ENCODE assay signal across 8 cellular contexts in the genomic region with DNA sequence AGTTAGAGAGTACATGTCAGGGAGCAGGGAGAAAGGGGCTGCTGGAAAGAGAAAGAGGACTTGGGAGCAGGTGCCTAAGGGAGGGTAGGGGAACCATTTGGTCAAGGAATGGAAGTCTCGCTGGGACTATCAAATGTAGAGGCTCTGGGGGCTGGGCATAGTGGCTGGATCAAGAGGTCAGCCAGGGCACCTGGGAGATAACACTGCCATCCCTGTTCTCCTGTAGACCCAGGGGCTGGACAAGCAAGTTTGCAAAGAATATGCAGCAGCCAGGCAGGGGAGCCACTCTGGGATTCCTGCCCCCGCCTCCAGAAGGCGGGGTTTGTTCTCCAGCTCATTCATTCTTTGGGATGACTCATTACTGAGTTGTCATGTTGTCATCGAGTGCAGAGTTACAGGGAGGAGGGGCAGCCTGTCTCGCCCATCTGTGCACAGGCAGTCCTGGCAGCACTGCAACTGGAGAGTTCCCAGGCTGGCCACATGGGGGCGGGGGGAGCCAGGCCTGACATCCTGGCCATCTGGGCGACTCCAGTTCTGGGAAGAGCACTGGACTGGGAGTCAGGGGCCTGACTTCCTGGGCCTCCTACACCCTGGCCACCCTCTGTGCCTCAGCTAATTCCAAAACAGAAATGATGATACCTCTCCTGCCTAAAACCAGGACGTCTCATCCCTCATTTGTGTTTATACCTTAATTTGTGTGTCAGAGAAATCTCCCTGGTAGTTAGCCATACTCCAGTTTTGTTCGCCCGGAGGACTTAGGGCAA. TPM values are rescaled to one million over a fixed set of nuclear protein-coding genes. Genes with fewer than 3 reads are reported as not detected.
A peak's percentile ranks its signal among the peaks of the same experiment; 100 is the strongest.
DNase-seq lines count a peak whose midpoint lies in the region; ATAC-seq, FAIRE-seq and TF ChIP-seq lines count a peak whose summit lies in the region.

No MANE protein-coding gene starts in this region.

- FAIRE-seq in endothelial cell of umbilical vein (lab: Jason Lieb, UNC): peak; percentile 98

- CTCF ChIA-PET in endothelial cell of umbilical vein (lab: Charles Lee): interaction anchor here (0.6 to 2.5 kb wide), 70 partner anchors 9 to 781 kb away, joined by 3 to 32 read pairs (median 4); a partner anchor contains a TSS

- TF ChIP-seq CTCF in OCI-LY3 (IDR thresholded peaks at IDR 0.05; ENCODE audit: low read depth, low read length) (peak; percentile 95), endothelial cell of umbilical vein (IDR thresholded peaks at IDR 0.05; ENCODE audit: extremely low read depth in 1 of 2, insufficient read depth in 1 of 2, low read depth in 1 of 2, low read length in 2 of 2) (peak; percentile 97 to 98), mucosa of descending colon (IDR thresholded peaks at IDR 0.05) (peak; percentile 90)

- H3K9ac ChIP-seq in OCI-LY3 (ENCODE audit: low read length) (no peak overlapping the region), endothelial cell of umbilical vein (replicated peaks; ENCODE audit: extremely low read depth, insufficient read depth, low read length) (no peak overlapping the region)

- no peaks in the 10 kb centered on the region for H3K9me1 ChIP-seq in endothelial cell of umbilical vein (replicated peaks; ENCODE audit: control insufficient read depth, extremely low read depth, insufficient read depth, low read length)

- no peak for TF ChIP-seq POLR2A in endothelial cell of umbilical vein (IDR thresholded peaks at IDR 0.05; ENCODE audit: low read depth, low read length)

- TF ChIP-seq EP300 in Ishikawa (IDR thresholded peaks at IDR 0.05; ENCODE audit: borderline replicate concordance): peak; percentile 67; the same call in 1 of the 2 replicates

- no TSS peak for BruUV-seq in endothelial cell of umbilical vein (replicated peaks; lab: Mats Ljungman, UMichigan)

- ATAC-seq in GM21717 (IDR thresholded peaks at IDR 0.05; ENCODE audit: unreplicated experiment) (peak; percentile 89), mucosa of descending colon (peak; percentile 100)

- H3K9me3 ChIP-seq in OCI-LY3 (ENCODE audit: insufficient read depth, low read length) (no peaks in the 10 kb centered on the region), endothelial cell of umbilical vein (replicated peaks; ENCODE audit: control insufficient read depth, insufficient read depth, low read length) (no peaks in the 10 kb centered on the region), mucosa of descending colon (no peaks in the 10 kb centered on the region)

- H3K4me3 ChIP-seq in OCI-LY3 (ENCODE audit: low read length) (0 out of 2 replicates have a peak overlapping the region, but pooled peaks have one; percentile 4), endothelial cell of umbilical vein (replicated peaks in 1 of 3; ENCODE audit: insufficient read depth in 1 of 3, low read depth in 1 of 3, low read length in 3 of 3) (no peak overlapping the region), mucosa of descending colon (no peak overlapping the region)

- intact Hi-C loops in endothelial cell of umbilical vein (cut with micrococcal nuclease) (loop anchor here (1.0 to 10.0 kb wide), 7 partner anchors 28 to 879 kb away; a partner anchor contains a TSS), mucosa of descending colon (cut with DNase I, micrococcal nuclease) (no loop called here)

- POLR2A ChIA-PET in endothelial cell of umbilical vein (lab: Charles Lee): no interaction called here

- peak; percentile 96 for TF ChIP-seq RAD21 in Ishikawa (IDR thresholded peaks at IDR 0.05; ENCODE audit: low read depth)

- no peaks in the 10 kb centered on the region for H4K20me1 ChIP-seq in OCI-LY3 (ENCODE audit: insufficient read depth, low read length)
- no peaks in the 10 kb centered on the region for H4K20me1 ChIP-seq in endothelial cell of umbilical vein (replicated peaks; ENCODE audit: control insufficient read depth, extremely low read depth, insufficient read depth, low read length)

- DNase-seq in DMS114 treated with DMSO at 0.1 percent for 48 hours (lab: John Stamatoyannopoulos, UW; ENCODE audit: unreplicated experiment) (peak; percentile 68), endothelial cell of umbilical vein (ENCODE audit: low read depth, low spot score) (peak; percentile 94), mucosa of descending colon (peak; percentile 90 to 93 (median 91))
- peak; percentile 80 for DNase-seq in activated CD8-positive, alpha-beta memory T cell treated with anti-CD3 and anti-CD28 coated beads, Interleukin-2, amount 50 U/mL, for 4 hours
- DNase-seq in stimulated activated CD8-positive, alpha-beta memory T cell treated with anti-CD3 and anti-CD28 coated beads, Interleukin-4, amount 100 ng/mL, for 48 hours: peak; percentile 90

- H3K36me3 ChIP-seq in OCI-LY3 (replicated peaks; ENCODE audit: low read depth, low read length) (no peaks in the 10 kb centered on the region), endothelial cell of umbilical vein (ENCODE audit: control insufficient read depth in 2 of 2, extremely low read depth in 1 of 2, insufficient read depth in 2 of 2, low read length in 2 of 2) (no peaks in the 10 kb centered on the region), mucosa of descending colon (ENCODE audit: low read depth) (no peaks in the 10 kb centered on the region)

- dilution Hi-C loops in endothelial cell of umbilical vein (cut with MboI; ENCODE audit: extremely low pct_ligation_motif_present, low sequenced_read_pairs): no loop called here

- no peaks in the 10 kb centered on the region for H3K79me2 ChIP-seq in OCI-LY3 (ENCODE audit: low read length)
- H3K79me2 ChIP-seq in endothelial cell of umbilical vein (ENCODE audit: control insufficient read depth, insufficient read depth, low read length): no peaks in the 10 kb centered on the region

- H2AFZ ChIP-seq in OCI-LY3 (ENCODE audit: low read depth, low read length) (0 out of 2 replicates have a peak overlapping the region, but pooled peaks have one; percentile 35), endothelial cell of umbilical vein (ENCODE audit: low read depth, low read length) (no peak overlapping the region)

- H3K27me3 ChIP-seq in OCI-LY3 (ENCODE audit: low read depth, low read length) (no peaks in the 10 kb centered on the region), endothelial cell of umbilical vein (ENCODE audit: control insufficient read depth in 2 of 2, insufficient read depth in 2 of 2, low read length in 2 of 2) (peaks cover 2% of the 10 kb centered on the region in 2 experiments)

- H3K4me2 ChIP-seq in OCI-LY3 (ENCODE audit: low read length) (peak overlapping the region; percentile 34), endothelial cell of umbilical vein (ENCODE audit: insufficient read depth, low read length) (no peak overlapping the region)

- H3K4me1 ChIP-seq in OCI-LY3 (ENCODE audit: low read length) (peaks cover 17% of the 10 kb centered on the region), endothelial cell of umbilical vein (ENCODE audit: control insufficient read depth, extremely low read depth, insufficient read depth, low read length) (peaks cover 5% of the 10 kb centered on the region), mucosa of descending colon (ENCODE audit: low read depth) (peaks cover 4% of the 10 kb centered on the region)

- H3K27ac ChIP-seq in OCI-LY3 (ENCODE audit: low read length): no peak overlapping the region
- H3K27ac ChIP-seq in endothelial cell of umbilical vein (ENCODE audit: insufficient read depth, low read depth, low read length): no peak overlapping the region

TF ChIP-seq in Ishikawa, 13 proteins besides CTCF, POLR2A, EP300 and RAD21 (continues in another document):
- peak; percentile 76 for TF ChIP-seq TEAD4 (IDR thresholded peaks at IDR 0.05)
- TF ChIP-seq, protein P1, sequence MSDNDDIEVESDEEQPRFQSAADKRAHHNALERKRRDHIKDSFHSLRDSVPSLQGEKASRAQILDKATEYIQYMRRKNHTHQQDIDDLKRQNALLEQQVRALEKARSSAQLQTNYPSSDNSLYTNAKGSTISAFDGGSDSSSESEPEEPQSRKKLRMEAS (IDR thresholded peaks at IDR 0.05): peak; percentile 75
- TF ChIP-seq TCF12 (IDR thresholded peaks at IDR 0.05; ENCODE audit: low read depth): peak; percentile 91
- peak; percentile 47; the same call in 1 of the 2 replicates for TF ChIP-seq TAF1 (IDR thresholded peaks at IDR 0.05; ENCODE audit: low read depth)

TF ChIP-seq in endothelial cell of umbilical vein, 7 proteins besides CTCF, POLR2A, EP300 and RAD21:
- TF ChIP-seq JUN (IDR thresholded peaks at IDR 0.05; ENCODE audit: borderline replicate concordance, insufficient read depth, insufficient read length, low read depth) (peak; percentile 97), POLR2AphosphoS5 (IDR thresholded peaks at IDR 0.05; ENCODE audit: insufficient read depth, low read depth, low read length) (peak; percentile 79), FOS (IDR thresholded peaks at IDR 0.05; ENCODE audit: borderline replicate concordance, insufficient read depth, low read length) (peak; percentile 97), MYC (IDR thresholded peaks at IDR 0.05; ENCODE audit: low read depth, low read length) (no peak)

RNA-seq across cellular contexts. Expression of a gene that starts 28.2 kb away (rescaled TPM):
- total RNA-seq in endothelial cell of umbilical vein: 54.2 and 55.3 TPM in 2 replicates
- 11.7 and 15.4 TPM in 2 replicates for polyA plus RNA-seq in endothelial cell of umbilical vein
- 17.6 and 18.8 TPM in 2 replicates for polyA plus RNA-seq in endothelial cell of umbilical vein (2011; cell fraction: cytosol; rRNA removed)
- 15.9 and 18.1 TPM in 2 replicates for polyA plus RNA-seq in endothelial cell of umbilical vein (2011; cell fraction: nucleus; rRNA removed)
- polyA plus RNA-seq in endothelial cell of umbilical vein (2012): 84.4 and 99.2 TPM in 2 replicates
- polyA minus RNA-seq in endothelial cell of umbilical vein: 24.5 and 38.3 TPM in 2 replicates
- polyA minus RNA-seq in endothelial cell of umbilical vein (2011; cell fraction: cytosol; rRNA and poly(A)+ RNA removed): 12.1 TPM
- 35.7 and 36.5 TPM in 2 replicates for polyA minus RNA-seq in endothelial cell of umbilical vein (2011; cell fraction: nucleus; rRNA and poly(A)+ RNA removed)
- total RNA-seq in mucosa of descending colon: 10 to 100 TPM; 63.9 to 84.0 (median 82.2) TPM
